In genomic region chr11:64810271-64810890, GRCh38 we compare ENCODE assay signal across 8 cellular contexts. TPM values are rescaled to one million over a fixed set of nuclear protein-coding genes. Genes with fewer than 3 reads are reported as not detected.
DNase-seq lines count a peak whose midpoint lies in the region; ATAC-seq, FAIRE-seq and TF ChIP-seq lines count a peak whose summit lies in the region.

Gene MEN1, minus strand, starts transcription at chr11:64810551. Its CDS starts 442 bp downstream, at chr11:64810109.

- FAIRE-seq in keratinocyte (lab: Jason Lieb, UNC): no peak

- no peaks in the 10 kb centered on the region for H3K9me3 ChIP-seq in keratinocyte (ENCODE audit: control insufficient read depth, low read depth, low read length)

- peak within 1 kb of the TSS; percentile 31 for H3K27ac ChIP-seq in keratinocyte (ENCODE audit: control insufficient read depth, insufficient read depth, low read length)

- peak within 1 kb of the TSS; percentile 72 for H3K9ac ChIP-seq in keratinocyte (ENCODE audit: control insufficient read depth, extremely low read depth, insufficient read depth, low read length)

- no peak for TF ChIP-seq CTCF in keratinocyte (optimal IDR thresholded peaks at IDR 0.05 in 1 of 3, IDR thresholded peaks at IDR 0.05 in 1 of 3, conservative IDR thresholded peaks at IDR 0.05 in 1 of 3; ENCODE audit: extremely low read depth in 1 of 3, insufficient read depth in 2 of 3, low read length in 3 of 3)

- peaks cover 9% of the 10 kb centered on the region for H3K79me2 ChIP-seq in keratinocyte (ENCODE audit: control insufficient read depth, insufficient read depth, low read length)

- ATAC-seq in GM19023 (IDR thresholded peaks at IDR 0.05; ENCODE audit: unreplicated experiment): peak; percentile 72
- ATAC-seq in HG03342 (IDR thresholded peaks at IDR 0.05; ENCODE audit: unreplicated experiment): peak; percentile 55

- in situ Hi-C loops in ACHN (cut with HindIII; ENCODE audit: low pct_ligation_motif_present, low pct_unique_long_range_greater_than_20kb, low sequenced_read_pairs): no loop called here

- dilution Hi-C loops in keratinocyte (cut with MboI; ENCODE audit: extremely low pct_ligation_motif_present, low sequenced_read_pairs): no loop called here

- H4K20me1 ChIP-seq in keratinocyte (ENCODE audit: control insufficient read depth, extremely low read depth, insufficient read depth, low read length): no peaks in the 10 kb centered on the region

- no peaks in the 10 kb centered on the region for H3K9me1 ChIP-seq in keratinocyte (ENCODE audit: control insufficient read depth, extremely low read depth, insufficient read depth, low read length)

- H3K4me2 ChIP-seq in keratinocyte (ENCODE audit: control insufficient read depth, extremely low read depth, insufficient read depth, low read depth, low read length): peak within 1 kb of the TSS; percentile 92

- peaks cover 9 to 22% of the 10 kb centered on the region in 2 experiments for H3K36me3 ChIP-seq in keratinocyte (ENCODE audit: control insufficient read depth in 2 of 2, extremely low read depth in 1 of 2, insufficient read depth in 2 of 2, low read length in 2 of 2)

- peaks cover 9% of the 10 kb centered on the region for H3K4me1 ChIP-seq in keratinocyte (ENCODE audit: control insufficient read depth, extremely low read depth, insufficient read depth, low read length)

- peak; percentile 93 for DNase-seq in ACHN
- peak; percentile 87 for DNase-seq in NCI-H460 (ENCODE audit: extremely low read depth, low read depth)
- DNase-seq in activated CD4-positive, alpha-beta T cell treated with anti-CD3 and anti-CD28 coated beads for 1 hour: peak; percentile 51
- DNase-seq in cerebellar nuclear complex (lab: John Stamatoyannopoulos, UW): peak; percentile 91 to 92
- peak; percentile 36 for DNase-seq in keratinocyte (ENCODE audit: low read depth, low spot score)
- peak; percentile 79 to 81 (median 81) for DNase-seq in stimulated activated CD4-positive, alpha-beta T cell treated with anti-CD3 and anti-CD28 coated beads, Interleukin-12 subunit alpha, Interleukin-12 subunit beta, amount 100 ng/mL, for 48 hours (ENCODE audit: low read depth in 2 of 3, low spot score in 1 of 3)

- H3K4me3 ChIP-seq in keratinocyte (ENCODE audit: control insufficient read depth in 2 of 3, extremely low read depth in 1 of 3, insufficient read depth in 2 of 3, low read depth in 1 of 3, low read length in 3 of 3): peak within 1 kb of the TSS; percentile 80 to 97 (median 83)

- H3K27me3 ChIP-seq in keratinocyte (ENCODE audit: control insufficient read depth, extremely low read depth, insufficient read depth, low read length): no peaks in the 10 kb centered on the region

- peak within 1 kb of the TSS; percentile 80 for H2AFZ ChIP-seq in keratinocyte (ENCODE audit: control insufficient read depth, low read length)

RNA-seq across cellular contexts. Expression of gene MEN1, which starts in this region (rescaled TPM):
- total RNA-seq in NCI-H460 (2014; rRNA removed; shearing (Covaris generic)): 11.8 and 14.0 TPM in 2 replicates
- 18.5 and 21.4 TPM in 2 replicates for polyA plus RNA-seq in NCI-H460 (2014; cell fraction: nucleus; rRNA removed)
- polyA plus RNA-seq in keratinocyte: 14.2 to 19.1 TPM (median 18.2 TPM) in 3 replicates
- polyA plus RNA-seq in keratinocyte (2011; ENCODE audit: low read depth): 4.6 TPM
- 10.7 and 17.7 TPM in 2 replicates for polyA plus RNA-seq in keratinocyte (2011; cell fraction: cytosol; rRNA removed)
- 39.7 and 52.7 TPM in 2 replicates for polyA plus RNA-seq in keratinocyte (2011; cell fraction: nucleus; rRNA removed)
- polyA plus RNA-seq in keratinocyte (2012; ENCODE audit: low replicate concordance): 19.6 and 27.4 TPM in 2 replicates
- 12.3 to 50.8 TPM (median 16.1 TPM) in 3 replicates for polyA minus RNA-seq in keratinocyte
- polyA minus RNA-seq in keratinocyte (2011; cell fraction: cytosol; rRNA and poly(A)+ RNA removed): 35.9 TPM
- 25.9 and 29.3 TPM in 2 replicates for polyA minus RNA-seq in keratinocyte (2011; cell fraction: nucleus; rRNA and poly(A)+ RNA removed)

Comparison
In these comparisons a context has a peak if more than half of its experiments do, and no peak if none do; other contexts are left out.
1. Peak in every context shown above with its lines: DNase-seq, ATAC-seq, H3K4me3 ChIP-seq and H3K27ac ChIP-seq.
2. DNase-seq: peak in every context shown above with its lines; median percentile 93 in ACHN; 92 in cerebellar nuclear complex; 87 in NCI-H460; 81 in stimulated activated CD4-positive, alpha-beta T cell treated with anti-CD3 and anti-CD28 coated beads, Interleukin-12 subunit alpha, Interleukin-12 subunit beta, amount 100 ng/mL, for 48 hours; 51 in activated CD4-positive, alpha-beta T cell treated with anti-CD3 and anti-CD28 coated beads for 1 hour; 36 in keratinocyte.